ENCODE assay signal across 8 cellular contexts in the genomic region with DNA sequence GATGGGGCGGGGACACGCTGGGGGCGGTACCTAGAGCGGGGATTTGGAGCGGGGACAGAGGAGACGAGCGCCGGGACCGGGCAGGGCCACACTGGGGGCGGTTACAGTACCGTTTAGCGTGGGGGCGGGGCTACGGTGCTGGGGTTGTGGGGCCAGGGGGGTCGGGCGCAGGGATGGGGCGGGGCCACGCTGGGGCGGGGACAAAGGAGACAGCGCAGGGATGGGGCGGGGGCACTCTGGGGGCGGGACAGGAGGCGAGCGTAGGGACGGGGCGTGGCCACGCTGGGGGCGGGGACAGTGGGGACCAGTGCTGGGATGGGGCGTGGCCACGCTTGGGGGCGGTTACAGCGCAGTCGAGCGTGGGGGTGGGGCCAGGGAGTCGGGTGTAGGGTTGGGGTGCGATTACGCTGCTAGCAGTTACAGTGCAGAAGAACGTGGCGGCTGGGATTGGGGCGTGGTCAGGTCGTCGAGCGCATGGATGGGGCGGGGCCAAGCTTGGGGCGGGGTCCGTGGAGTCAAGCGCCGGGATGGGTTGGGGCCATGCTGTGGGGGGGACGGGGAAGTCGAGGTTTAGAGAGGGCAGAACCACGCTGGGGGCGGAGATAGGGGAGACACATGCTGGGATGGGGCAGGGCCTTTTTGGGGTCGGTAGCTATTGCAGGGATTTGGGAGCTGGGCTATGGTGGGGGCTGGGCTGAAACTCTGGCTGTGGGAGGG. TPM values are rescaled to one million over a fixed set of nuclear protein-coding genes. Genes with fewer than 3 reads are reported as not detected.
DNase-seq lines count a peak whose midpoint lies in the region; ATAC-seq, FAIRE-seq and TF ChIP-seq lines count a peak whose summit lies in the region.

No MANE protein-coding gene starts in this region.

- peak overlapping the region; percentile 89 to 94; a peak in 3 of 4 replicates for H4K8ac ChIP-seq in IMR-90 (ENCODE audit: low read depth in 2 of 2, low read length in 2 of 2)

- H3K4me3 ChIP-seq in IMR-90 (ENCODE audit: insufficient read depth, low read depth, low read length) (peak overlapping the region; percentile 79), OCI-LY1 (ENCODE audit: low read depth, low read length, poor library complexity, severe bottlenecking) (peak overlapping the region; percentile 69), endothelial cell of umbilical vein (replicated peaks in 1 of 3; ENCODE audit: insufficient read depth in 1 of 3, low read depth in 1 of 3, low read length in 3 of 3) (peak overlapping the region; percentile 55 to 82 (median 73))

- peaks cover 7 to 14% of the 10 kb centered on the region in 2 experiments; a peak in 3 of 4 replicates for H3K79me1 ChIP-seq in IMR-90 (ENCODE audit: low read depth in 1 of 2, low read length in 2 of 2)

- H3K4me2 ChIP-seq in IMR-90 (ENCODE audit: low read depth, low read length) (peak overlapping the region; percentile 88), OCI-LY1 (ENCODE audit: low read length) (peak overlapping the region; percentile 78), endothelial cell of umbilical vein (ENCODE audit: insufficient read depth, low read length) (peak overlapping the region; percentile 40)

- H2AK9ac ChIP-seq in IMR-90 (replicated peaks; ENCODE audit: low read depth, low read length, poor library complexity): peak overlapping the region; percentile 100

- peak overlapping the region; percentile 5; the same call in 1 of the 2 replicates for H3K18ac ChIP-seq in IMR-90 (ENCODE audit: low read depth, low read length)

- H3K27me3 ChIP-seq in IMR-90 (ENCODE audit: control insufficient read depth, insufficient read depth, low read length) (no peaks in the 10 kb centered on the region), OCI-LY1 (ENCODE audit: insufficient read depth, low read length) (no peaks in the 10 kb centered on the region), endothelial cell of umbilical vein (ENCODE audit: control insufficient read depth in 2 of 2, insufficient read depth in 2 of 2, low read length in 2 of 2) (no peaks in the 10 kb centered on the region)

- H3K4me1 ChIP-seq in IMR-90 (ENCODE audit: control insufficient read depth, insufficient read depth, low read length): peaks cover 9% of the 10 kb centered on the region
- H3K4me1 ChIP-seq in OCI-LY1 (ENCODE audit: insufficient read depth, low read length, severe bottlenecking): peaks cover 19% of the 10 kb centered on the region
- H3K4me1 ChIP-seq in endothelial cell of umbilical vein (ENCODE audit: control insufficient read depth, extremely low read depth, insufficient read depth, low read length): peaks cover 2% of the 10 kb centered on the region

- H3K36me3 ChIP-seq in IMR-90 (ENCODE audit: control insufficient read depth, insufficient read depth, low read length) (peaks cover 8% of the 10 kb centered on the region; the same call in 1 of the 2 replicates), OCI-LY1 (ENCODE audit: insufficient read depth, low read length) (peaks cover 15% of the 10 kb centered on the region), endothelial cell of umbilical vein (ENCODE audit: control insufficient read depth in 2 of 2, extremely low read depth in 1 of 2, insufficient read depth in 2 of 2, low read length in 2 of 2) (peaks cover 0 to 4% of the 10 kb centered on the region in 2 experiments)

- dilution Hi-C loops in IMR-90 (cut with HindIII; ENCODE audit: low sequenced_read_pairs, unreplicated experiment) (no loop called here), endothelial cell of umbilical vein (cut with MboI; ENCODE audit: extremely low pct_ligation_motif_present, low sequenced_read_pairs) (no loop called here)

- CTCF ChIA-PET in IMR-90 (lab: Yijun Ruan, JAX): interaction anchor here (0.6 kb wide), 1 partner anchor 121 kb away, joined by 4 read pairs; no protein-coding TSS in a partner anchor
- CTCF ChIA-PET in endothelial cell of umbilical vein (lab: Charles Lee): interaction anchor here (1.0 to 1.3 kb wide), 6 partner anchors 12 to 173 kb away, joined by 3 to 8 read pairs (median 3); partner anchors contain the start of genes CLPP and KHSRP

- peak overlapping the region; percentile 68 for H3K9ac ChIP-seq in IMR-90 (ENCODE audit: low read depth, low read length)
- peak overlapping the region; percentile 72 for H3K9ac ChIP-seq in OCI-LY1 (ENCODE audit: low read length)
- H3K9ac ChIP-seq in endothelial cell of umbilical vein (replicated peaks; ENCODE audit: extremely low read depth, insufficient read depth, low read length): peak overlapping the region; percentile 88

- H2BK15ac ChIP-seq in IMR-90 (ENCODE audit: low read depth, low read length): peak overlapping the region; percentile 20; the same call in 1 of the 3 replicates

- in situ Hi-C loops in IMR-90 (cut with MboI; ENCODE audit: low sequenced_read_pairs): no loop called here

- H2BK5ac ChIP-seq in IMR-90 (ENCODE audit: low read depth, low read length, poor library complexity, severe bottlenecking): peak overlapping the region; percentile 87

- POLR2A ChIA-PET in IMR-90 (lab: Charles Lee; ENCODE audit: unreplicated experiment) (interaction anchor here (1.0 kb wide), 1 partner anchor 11 kb away, joined by 8 read pairs; the partner anchor contains the start of gene CLPP), endothelial cell of umbilical vein (lab: Charles Lee) (interaction anchor here (0.6 to 1.9 kb wide), 3 partner anchors 11 to 283 kb away, joined by 4 to 16 read pairs (median 6); partner anchors contain the start of genes CLPP and KHSRP)

- H3K14ac ChIP-seq in IMR-90 (replicated peaks; ENCODE audit: low read depth, low read length): peak overlapping the region; percentile 95

- peak overlapping the region; percentile 57 for H4K91ac ChIP-seq in IMR-90 (ENCODE audit: insufficient read depth, low read depth, low read length)

- intact Hi-C loops in IMR-90 (cut with micrococcal nuclease) (loop anchor here (1.0 to 2.0 kb wide), 2 partner anchors 20 to 364 kb away; partner anchors contain the start of genes GPR108 and GTF2F1), endothelial cell of umbilical vein (cut with micrococcal nuclease) (loop anchor here (1.0 to 5.0 kb wide), 5 partner anchors 12 to 364 kb away; partner anchors contain the start of genes CLPP, GPR108, GTF2F1 and TRIP10)

- ATAC-seq in GM21529 (IDR thresholded peaks at IDR 0.05; ENCODE audit: unreplicated experiment): peak; percentile 51
- ATAC-seq in IMR-90 (ENCODE audit: low read depth): peak; percentile 86

- no peak overlapping the region for H2BK20ac ChIP-seq in IMR-90 (ENCODE audit: low read depth, low read length)

- no peak overlapping the region for H2BK120ac ChIP-seq in IMR-90 (ENCODE audit: low read depth, low read length)

- BruUV-seq in IMR-90 (replicated peaks; lab: Mats Ljungman, UMichigan): no TSS peak
- BruUV-seq in endothelial cell of umbilical vein (replicated peaks; lab: Mats Ljungman, UMichigan): no TSS peak

- H4K20me1 ChIP-seq in IMR-90 (ENCODE audit: insufficient read depth, low read length) (no peaks in the 10 kb centered on the region), OCI-LY1 (ENCODE audit: insufficient read depth, low read length) (no peaks in the 10 kb centered on the region), endothelial cell of umbilical vein (replicated peaks; ENCODE audit: control insufficient read depth, extremely low read depth, insufficient read depth, low read length) (no peaks in the 10 kb centered on the region)

- H3K23ac ChIP-seq in IMR-90 (ENCODE audit: low read depth, low read length): no peak overlapping the region

- H3K9me3 ChIP-seq in IMR-90 (ENCODE audit: control insufficient read depth, insufficient read depth, low read length) (no peaks in the 10 kb centered on the region), OCI-LY1 (ENCODE audit: low read length) (no peaks in the 10 kb centered on the region), endothelial cell of umbilical vein (replicated peaks; ENCODE audit: control insufficient read depth, insufficient read depth, low read length) (no peaks in the 10 kb centered on the region)

- WGBS in IMR-90 (ENCODE audit: extremely low coverage in 2 of 2, insufficient read length in 1 of 2), 2 experiments: 0% methylated on average over 15 of the region's 53 CpGs; no CpG with 5 or more reads in 1 of the 2 experiments

- FAIRE-seq in endothelial cell of umbilical vein (lab: Jason Lieb, UNC): no peak

- H3K9me1 ChIP-seq in IMR-90 (ENCODE audit: insufficient read depth, low read length): peaks cover 13% of the 10 kb centered on the region
- no peaks in the 10 kb centered on the region for H3K9me1 ChIP-seq in endothelial cell of umbilical vein (replicated peaks; ENCODE audit: control insufficient read depth, extremely low read depth, insufficient read depth, low read length)

- peak overlapping the region; percentile 100 for H2AFZ ChIP-seq in IMR-90 (replicated peaks; ENCODE audit: low read length, poor library complexity)
- no peak overlapping the region for H2AFZ ChIP-seq in OCI-LY1 (ENCODE audit: low read length)
- H2AFZ ChIP-seq in endothelial cell of umbilical vein (ENCODE audit: low read depth, low read length): peak overlapping the region; percentile 96

- no peak for TF ChIP-seq CTCF in IMR-90 (conservative IDR thresholded peaks at IDR 0.05; ENCODE audit: low read depth, low read length)
- no peak for TF ChIP-seq CTCF in OCI-LY1 (IDR thresholded peaks at IDR 0.05; ENCODE audit: low read length)
- no peak for TF ChIP-seq CTCF in endothelial cell of umbilical vein (IDR thresholded peaks at IDR 0.05; ENCODE audit: extremely low read depth in 1 of 2, insufficient read depth in 1 of 2, low read depth in 1 of 2, low read length in 2 of 2)

- peak; percentile 98 for DNase-seq in COLO668 (lab: John Stamatoyannopoulos, UW; ENCODE audit: unreplicated experiment)
- peak; percentile 98 for DNase-seq in IMR-90
- DNase-seq in activated CD8-positive, alpha-beta memory T cell treated with anti-CD3 and anti-CD28 coated beads, Interleukin-2, amount 50 U/mL, for 48 hours: peak; percentile 99
- peak; percentile 98 for DNase-seq in endothelial cell of umbilical vein (ENCODE audit: low read depth, low spot score)
- peak; percentile 88 for DNase-seq in middle frontal gyrus (ENCODE audit: extremely low spot score, low spot score)
- DNase-seq in stimulated activated CD8-positive, alpha-beta memory T cell treated with anti-CD3 and anti-CD28 coated beads, Interleukin-15, amount 100 ng/mL, for 4 hours (ENCODE audit: low read depth in 2 of 2): peak; percentile 95 to 97

- no peaks in the 10 kb centered on the region for H3F3A ChIP-seq in OCI-LY1 (ENCODE audit: insufficient read depth, low read length)

- H3K4ac ChIP-seq in IMR-90 (ENCODE audit: low read depth, low read length): peak overlapping the region; percentile 88

- TF ChIP-seq POLR2A in IMR-90 (IDR thresholded peaks at IDR 0.05; ENCODE audit: low read depth, low read length) (no peak), endothelial cell of umbilical vein (IDR thresholded peaks at IDR 0.05; ENCODE audit: low read depth, low read length) (no peak)

- no peak for TF ChIP-seq RAD21 in IMR-90 (IDR thresholded peaks at IDR 0.05; ENCODE audit: low read length)

- H3K27ac ChIP-seq in IMR-90 (ENCODE audit: insufficient read depth, low read length) (peak overlapping the region; percentile 79), OCI-LY1 (ENCODE audit: low read depth, low read length, poor library complexity, severe bottlenecking) (peak overlapping the region; percentile 68), endothelial cell of umbilical vein (ENCODE audit: insufficient read depth, low read depth, low read length) (peak overlapping the region; percentile 84)

- peak overlapping the region; percentile 52; the same call in 1 of the 2 replicates for H4K5ac ChIP-seq in IMR-90 (ENCODE audit: low read depth, low read length)

- no peaks in the 10 kb centered on the region for H3K9me2 ChIP-seq in OCI-LY1 (ENCODE audit: low read depth, low read length)

- peak overlapping the region; percentile 98 for H2AK5ac ChIP-seq in IMR-90 (ENCODE audit: low read depth, low read length)

- H3K79me2 ChIP-seq in OCI-LY1 (ENCODE audit: insufficient read depth, low read length) (no peaks in the 10 kb centered on the region), endothelial cell of umbilical vein (ENCODE audit: control insufficient read depth, insufficient read depth, low read length) (no peaks in the 10 kb centered on the region)

- peak overlapping the region; percentile 10; the same call in 1 of the 2 replicates for H3K56ac ChIP-seq in IMR-90 (ENCODE audit: extremely low read depth, insufficient read depth, low read length)

RNA-seq across cellular contexts. Expression of gene ALKBH7, which starts 0.7 kb away (rescaled TPM):
- total RNA-seq in IMR-90 (2012; rRNA removed): 9.3 and 10.3 TPM in 2 replicates
- 22.5 and 33.0 TPM in 2 replicates for polyA plus RNA-seq in IMR-90 (2012; rRNA removed)
- polyA plus RNA-seq in IMR-90 (2012; cell fraction: cytosol; rRNA removed): 22.7 and 47.7 TPM in 2 replicates
- polyA plus RNA-seq in IMR-90 (2012; cell fraction: nucleus; rRNA removed; ENCODE audit: low replicate concordance): 17.6 and 30.9 TPM in 2 replicates
- 48.8 and 50.4 TPM in 2 replicates for total RNA-seq in endothelial cell of umbilical vein
- 59.4 and 83.2 TPM in 2 replicates for polyA plus RNA-seq in endothelial cell of umbilical vein
- 24.1 and 31.5 TPM in 2 replicates for polyA plus RNA-seq in endothelial cell of umbilical vein (2011; cell fraction: cytosol; rRNA removed)
- polyA plus RNA-seq in endothelial cell of umbilical vein (2011; cell fraction: nucleus; rRNA removed): 8.1 and 13.2 TPM in 2 replicates
- 13.4 and 33.2 TPM in 2 replicates for polyA plus RNA-seq in endothelial cell of umbilical vein (2012)
- polyA minus RNA-seq in endothelial cell of umbilical vein: 7.2 and 9.6 TPM in 2 replicates
- polyA minus RNA-seq in endothelial cell of umbilical vein (2011; cell fraction: cytosol; rRNA and poly(A)+ RNA removed): 11.7 TPM
- 1.5 and 4.6 TPM in 2 replicates for polyA minus RNA-seq in endothelial cell of umbilical vein (2011; cell fraction: nucleus; rRNA and poly(A)+ RNA removed)

RNA-seq across cellular contexts. Expression of gene PSPN, which starts 2.5 kb away (rescaled TPM):
- total RNA-seq in IMR-90 (2012; rRNA removed): 0.54 and 0.56 TPM in 2 replicates
- 0.34 and 0.37 TPM in 2 replicates for polyA plus RNA-seq in IMR-90 (2012; rRNA removed)
- 0.24 and 0.30 TPM in 2 replicates for polyA plus RNA-seq in IMR-90 (2012; cell fraction: cytosol; rRNA removed)
- polyA plus RNA-seq in IMR-90 (2012; cell fraction: nucleus; rRNA removed; ENCODE audit: low replicate concordance): 0.46 and 0.65 TPM in 2 replicates
- 1.0 and 1.2 TPM in 2 replicates for total RNA-seq in endothelial cell of umbilical vein
- polyA plus RNA-seq in endothelial cell of umbilical vein: 0.73 and 0.84 TPM in 2 replicates
- polyA plus RNA-seq in endothelial cell of umbilical vein (2011; cell fraction: cytosol; rRNA removed): 0.49 and 0.69 TPM in 2 replicates
- polyA plus RNA-seq in endothelial cell of umbilical vein (2011; cell fraction: nucleus; rRNA removed): 0.66 and 0.77 TPM in 2 replicates
- polyA plus RNA-seq in endothelial cell of umbilical vein (2012): 0.64 and 1.2 TPM in 2 replicates
- 0.83 and 0.96 TPM in 2 replicates for polyA minus RNA-seq in endothelial cell of umbilical vein
- 1.8 TPM for polyA minus RNA-seq in endothelial cell of umbilical vein (2011; cell fraction: cytosol; rRNA and poly(A)+ RNA removed)
- polyA minus RNA-seq in endothelial cell of umbilical vein (2011; cell fraction: nucleus; rRNA and poly(A)+ RNA removed): 0.53 and 0.58 TPM in 2 replicates

RNA-seq across cellular contexts. Expression of gene CLPP, which starts 11.9 kb away (rescaled TPM):
- total RNA-seq in IMR-90 (2012; rRNA removed): 42.3 and 48.0 TPM in 2 replicates
- 103 and 130 TPM in 2 replicates for polyA plus RNA-seq in IMR-90 (2012; rRNA removed)
- 114 and 248 TPM in 2 replicates for polyA plus RNA-seq in IMR-90 (2012; cell fraction: cytosol; rRNA removed)
- 61.3 and 140 TPM in 2 replicates for polyA plus RNA-seq in IMR-90 (2012; cell fraction: nucleus; rRNA removed; ENCODE audit: low replicate concordance)
- 120 and 137 TPM in 2 replicates for total RNA-seq in endothelial cell of umbilical vein
- polyA plus RNA-seq in endothelial cell of umbilical vein: 314 and 533 TPM in 2 replicates
- 108 and 142 TPM in 2 replicates for polyA plus RNA-seq in endothelial cell of umbilical vein (2011; cell fraction: cytosol; rRNA removed)
- polyA plus RNA-seq in endothelial cell of umbilical vein (2011; cell fraction: nucleus; rRNA removed): 46.8 and 55.1 TPM in 2 replicates
- polyA plus RNA-seq in endothelial cell of umbilical vein (2012): 84.5 and 117 TPM in 2 replicates
- polyA minus RNA-seq in endothelial cell of umbilical vein: 39.5 and 61.9 TPM in 2 replicates
- 62.6 TPM for polyA minus RNA-seq in endothelial cell of umbilical vein (2011; cell fraction: cytosol; rRNA and poly(A)+ RNA removed)
- polyA minus RNA-seq in endothelial cell of umbilical vein (2011; cell fraction: nucleus; rRNA and poly(A)+ RNA removed): 8.4 and 11.4 TPM in 2 replicates

RNA-seq across cellular contexts. Expression of gene GTF2F1, which starts 19.7 kb away (rescaled TPM):
- total RNA-seq in IMR-90 (2012; rRNA removed) (43.7 and 53.0 TPM in 2 replicates), endothelial cell of umbilical vein (56.4 and 58.2 TPM in 2 replicates)
- polyA plus RNA-seq in IMR-90 (2012; rRNA removed) (50.4 and 51.4 TPM in 2 replicates), endothelial cell of umbilical vein (37.7 and 44.8 TPM in 2 replicates)
- polyA plus RNA-seq in IMR-90 (2012; cell fraction: cytosol; rRNA removed): 29.9 and 54.5 TPM in 2 replicates
- 58.8 and 59.3 TPM in 2 replicates for polyA plus RNA-seq in IMR-90 (2012; cell fraction: nucleus; rRNA removed; ENCODE audit: low replicate concordance)
- polyA plus RNA-seq in endothelial cell of umbilical vein (2011; cell fraction: cytosol; rRNA removed): 60.8 and 67.1 TPM in 2 replicates
- 43.0 and 45.9 TPM in 2 replicates for polyA plus RNA-seq in endothelial cell of umbilical vein (2011; cell fraction: nucleus; rRNA removed)
- polyA plus RNA-seq in endothelial cell of umbilical vein (2012): 56.0 and 87.8 TPM in 2 replicates
- 34.0 and 39.6 TPM in 2 replicates for polyA minus RNA-seq in endothelial cell of umbilical vein
- 26.4 TPM for polyA minus RNA-seq in endothelial cell of umbilical vein (2011; cell fraction: cytosol; rRNA and poly(A)+ RNA removed)
- polyA minus RNA-seq in endothelial cell of umbilical vein (2011; cell fraction: nucleus; rRNA and poly(A)+ RNA removed): 7.5 and 12.8 TPM in 2 replicates

RNA-seq across cellular contexts. Expression of gene ACER1, which starts 39.8 kb away (rescaled TPM):
- total RNA-seq in IMR-90 (2012; rRNA removed): not detected in 2 replicates
- polyA plus RNA-seq in IMR-90 (2012; rRNA removed): 0.11 TPM in 1 of 2 replicates, not detected in the other
- polyA plus RNA-seq in IMR-90 (2012; cell fraction: cytosol; rRNA removed): 0.04 TPM in 1 of 2 replicates, not detected in the other
- polyA plus RNA-seq in IMR-90 (2012; cell fraction: nucleus; rRNA removed; ENCODE audit: low replicate concordance): 0.08 TPM in 1 of 2 replicates, not detected in the other
- total RNA-seq in endothelial cell of umbilical vein: not detected in 2 replicates
- polyA plus RNA-seq in endothelial cell of umbilical vein: 0.04 TPM in 1 of 2 replicates, not detected in the other
- 0.05 TPM in 1 of 2 replicates, not detected in the other for polyA plus RNA-seq in endothelial cell of umbilical vein (2011; cell fraction: cytosol; rRNA removed)
- polyA plus RNA-seq in endothelial cell of umbilical vein (2011; cell fraction: nucleus; rRNA removed): not detected in 2 replicates
- not detected in 2 replicates for polyA plus RNA-seq in endothelial cell of umbilical vein (2012)
- polyA minus RNA-seq in endothelial cell of umbilical vein: 0.51 TPM in 1 of 2 replicates, not detected in the other
- polyA minus RNA-seq in endothelial cell of umbilical vein (2011; cell fraction: cytosol; rRNA and poly(A)+ RNA removed): not detected
- not detected in 2 replicates for polyA minus RNA-seq in endothelial cell of umbilical vein (2011; cell fraction: nucleus; rRNA and poly(A)+ RNA removed)

Comparison
In these comparisons a context has a peak if more than half of its experiments do, and no peak if none do; other contexts are left out.
1. Peak in every context shown above with its lines: DNase-seq, ATAC-seq, H3K4me3 ChIP-seq and H3K27ac ChIP-seq.